In the genomic region with DNA sequence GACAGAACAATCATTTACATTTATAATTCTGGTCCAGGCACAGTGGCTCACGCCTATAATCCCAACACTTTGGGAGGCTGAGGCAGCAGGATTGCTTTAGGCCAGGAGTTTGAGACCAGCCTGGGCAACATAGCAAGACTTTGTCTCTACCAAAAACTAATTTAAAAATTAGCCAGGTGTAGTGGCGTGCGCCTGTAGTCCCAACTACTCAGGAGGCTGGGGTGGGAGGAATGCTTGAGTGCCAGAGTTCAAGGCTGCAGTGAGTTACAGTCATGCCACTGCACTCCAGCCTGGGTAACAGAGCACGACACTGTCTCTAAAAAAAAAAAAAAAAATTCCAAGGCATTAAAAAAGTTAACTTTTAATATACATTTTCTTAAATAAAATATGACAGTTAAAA, we compare ENCODE assay signal across 1 cellular context.
TF ChIP-seq lines count a peak whose summit lies in the region.

No MANE protein-coding gene starts in this region.

TF ChIP-seq in HepG2, 621 proteins besides CTCF, POLR2A, EP300 and RAD21 (continued from another document and continues in another):
- TF ChIP-seq HMGXB3 (CRISPR knock-in tag; IDR thresholded peaks at IDR 0.05; ENCODE audit: borderline replicate concordance) (no peak), ZNF543 (CRISPR knock-in tag; IDR thresholded peaks at IDR 0.05) (no peak), PPARG (CRISPR knock-in tag; conservative IDR thresholded peaks at IDR 0.05) (peak; percentile 64; the same call in 1 of the 2 replicates), FOXA3 (CRISPR knock-in tag; IDR thresholded peaks at IDR 0.05) (no peak; the same call in 1 of the 2 replicates), RBM39 (IDR thresholded peaks at IDR 0.05; ENCODE audit: low read depth, low read length, poor library complexity, severe bottlenecking) (no peak), SRF (IDR thresholded peaks at IDR 0.05; ENCODE audit: low read depth, low read length) (no peak), BCL6 (CRISPR knock-in tag; IDR thresholded peaks at IDR 0.05) (peak; percentile 22; the same call in 1 of the 2 replicates), ZNF30 (CRISPR knock-in tag; IDR thresholded peaks at IDR 0.05) (no peak), ZNF335 (CRISPR knock-in tag; IDR thresholded peaks at IDR 0.05) (no peak), ZNF746 (CRISPR knock-in tag; IDR thresholded peaks at IDR 0.05) (no peak), ZNF10 (CRISPR knock-in tag; IDR thresholded peaks at IDR 0.05; ENCODE audit: borderline replicate concordance, low read depth) (no peak), CHCHD3 (CRISPR knock-in tag; IDR thresholded peaks at IDR 0.05) (no peak), ZBTB8A (CRISPR knock-in tag; IDR thresholded peaks at IDR 0.05; ENCODE audit: borderline replicate concordance, low read depth) (no peak), DMAP1 (CRISPR knock-in tag; IDR thresholded peaks at IDR 0.05) (no peak), GABPB1 (CRISPR knock-in tag; IDR thresholded peaks at IDR 0.05) (no peak), ZNF20 (CRISPR knock-in tag; IDR thresholded peaks at IDR 0.05) (no peak), CBFB (CRISPR knock-in tag; IDR thresholded peaks at IDR 0.05) (no peak), ADNP (CRISPR knock-in tag; IDR thresholded peaks at IDR 0.05) (peak; percentile 75; the same call in 1 of the 2 replicates), KDM1A (CRISPR knock-in tag; IDR thresholded peaks at IDR 0.05) (no peak), ZNF3 (CRISPR knock-in tag; IDR thresholded peaks at IDR 0.05) (no peak), ATRX (CRISPR knock-in tag; IDR thresholded peaks at IDR 0.05; ENCODE audit: borderline replicate concordance) (no peak), NFE2L2 (IDR thresholded peaks at IDR 0.05; ENCODE audit: low read length) (no peak), ZFP91 (CRISPR knock-in tag; IDR thresholded peaks at IDR 0.05; ENCODE audit: borderline replicate concordance) (no peak), MIXL1 (CRISPR knock-in tag; IDR thresholded peaks at IDR 0.05) (no peak), HOXA5 (CRISPR knock-in tag; IDR thresholded peaks at IDR 0.05) (no peak)
- TF ChIP-seq, protein P1, sequence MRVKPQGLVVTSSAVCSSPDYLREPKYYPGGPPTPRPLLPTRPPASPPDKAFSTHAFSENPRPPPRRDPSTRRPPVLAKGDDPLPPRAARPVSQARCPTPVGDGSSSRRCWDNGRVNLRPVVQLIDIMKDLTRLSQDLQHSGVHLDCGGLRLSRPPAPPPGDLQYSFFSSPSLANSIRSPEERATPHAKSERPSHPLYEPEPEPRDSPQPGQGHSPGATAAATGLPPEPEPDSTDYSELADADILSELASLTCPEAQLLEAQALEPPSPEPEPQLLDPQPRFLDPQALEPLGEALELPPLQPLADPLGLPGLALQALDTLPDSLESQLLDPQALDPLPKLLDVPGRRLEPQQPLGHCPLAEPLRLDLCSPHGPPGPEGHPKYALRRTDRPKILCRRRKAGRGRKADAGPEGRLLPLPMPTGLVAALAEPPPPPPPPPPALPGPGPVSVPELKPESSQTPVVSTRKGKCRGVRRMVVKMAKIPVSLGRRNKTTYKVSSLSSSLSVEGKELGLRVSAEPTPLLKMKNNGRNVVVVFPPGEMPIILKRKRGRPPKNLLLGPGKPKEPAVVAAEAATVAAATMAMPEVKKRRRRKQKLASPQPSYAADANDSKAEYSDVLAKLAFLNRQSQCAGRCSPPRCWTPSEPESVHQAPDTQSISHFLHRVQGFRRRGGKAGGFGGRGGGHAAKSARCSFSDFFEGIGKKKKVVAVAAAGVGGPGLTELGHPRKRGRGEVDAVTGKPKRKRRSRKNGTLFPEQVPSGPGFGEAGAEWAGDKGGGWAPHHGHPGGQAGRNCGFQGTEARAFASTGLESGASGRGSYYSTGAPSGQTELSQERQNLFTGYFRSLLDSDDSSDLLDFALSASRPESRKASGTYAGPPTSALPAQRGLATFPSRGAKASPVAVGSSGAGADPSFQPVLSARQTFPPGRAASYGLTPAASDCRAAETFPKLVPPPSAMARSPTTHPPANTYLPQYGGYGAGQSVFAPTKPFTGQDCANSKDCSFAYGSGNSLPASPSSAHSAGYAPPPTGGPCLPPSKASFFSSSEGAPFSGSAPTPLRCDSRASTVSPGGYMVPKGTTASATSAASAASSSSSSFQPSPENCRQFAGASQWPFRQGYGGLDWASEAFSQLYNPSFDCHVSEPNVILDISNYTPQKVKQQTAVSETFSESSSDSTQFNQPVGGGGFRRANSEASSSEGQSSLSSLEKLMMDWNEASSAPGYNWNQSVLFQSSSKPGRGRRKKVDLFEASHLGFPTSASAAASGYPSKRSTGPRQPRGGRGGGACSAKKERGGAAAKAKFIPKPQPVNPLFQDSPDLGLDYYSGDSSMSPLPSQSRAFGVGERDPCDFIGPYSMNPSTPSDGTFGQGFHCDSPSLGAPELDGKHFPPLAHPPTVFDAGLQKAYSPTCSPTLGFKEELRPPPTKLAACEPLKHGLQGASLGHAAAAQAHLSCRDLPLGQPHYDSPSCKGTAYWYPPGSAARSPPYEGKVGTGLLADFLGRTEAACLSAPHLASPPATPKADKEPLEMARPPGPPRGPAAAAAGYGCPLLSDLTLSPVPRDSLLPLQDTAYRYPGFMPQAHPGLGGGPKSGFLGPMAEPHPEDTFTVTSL (CRISPR knock-in tag; IDR thresholded peaks at IDR 0.05; ENCODE audit: borderline replicate concordance) = peak; percentile 40; the same call in 1 of the 2 replicates
- TF ChIP-seq, protein P2, sequence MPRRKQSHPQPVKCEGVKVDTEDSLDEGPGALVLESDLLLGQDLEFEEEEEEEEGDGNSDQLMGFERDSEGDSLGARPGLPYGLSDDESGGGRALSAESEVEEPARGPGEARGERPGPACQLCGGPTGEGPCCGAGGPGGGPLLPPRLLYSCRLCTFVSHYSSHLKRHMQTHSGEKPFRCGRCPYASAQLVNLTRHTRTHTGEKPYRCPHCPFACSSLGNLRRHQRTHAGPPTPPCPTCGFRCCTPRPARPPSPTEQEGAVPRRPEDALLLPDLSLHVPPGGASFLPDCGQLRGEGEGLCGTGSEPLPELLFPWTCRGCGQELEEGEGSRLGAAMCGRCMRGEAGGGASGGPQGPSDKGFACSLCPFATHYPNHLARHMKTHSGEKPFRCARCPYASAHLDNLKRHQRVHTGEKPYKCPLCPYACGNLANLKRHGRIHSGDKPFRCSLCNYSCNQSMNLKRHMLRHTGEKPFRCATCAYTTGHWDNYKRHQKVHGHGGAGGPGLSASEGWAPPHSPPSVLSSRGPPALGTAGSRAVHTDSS (CRISPR knock-in tag; conservative IDR thresholded peaks at IDR 0.05) = no peak
- TF ChIP-seq, protein P3, sequence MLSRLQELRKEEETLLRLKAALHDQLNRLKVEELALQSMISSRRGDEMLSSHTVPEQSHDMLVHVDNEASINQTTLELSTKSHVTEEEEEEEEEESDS (CRISPR knock-in tag; IDR thresholded peaks at IDR 0.05; ENCODE audit: borderline replicate concordance) = no peak
- TF ChIP-seq, protein P4, sequence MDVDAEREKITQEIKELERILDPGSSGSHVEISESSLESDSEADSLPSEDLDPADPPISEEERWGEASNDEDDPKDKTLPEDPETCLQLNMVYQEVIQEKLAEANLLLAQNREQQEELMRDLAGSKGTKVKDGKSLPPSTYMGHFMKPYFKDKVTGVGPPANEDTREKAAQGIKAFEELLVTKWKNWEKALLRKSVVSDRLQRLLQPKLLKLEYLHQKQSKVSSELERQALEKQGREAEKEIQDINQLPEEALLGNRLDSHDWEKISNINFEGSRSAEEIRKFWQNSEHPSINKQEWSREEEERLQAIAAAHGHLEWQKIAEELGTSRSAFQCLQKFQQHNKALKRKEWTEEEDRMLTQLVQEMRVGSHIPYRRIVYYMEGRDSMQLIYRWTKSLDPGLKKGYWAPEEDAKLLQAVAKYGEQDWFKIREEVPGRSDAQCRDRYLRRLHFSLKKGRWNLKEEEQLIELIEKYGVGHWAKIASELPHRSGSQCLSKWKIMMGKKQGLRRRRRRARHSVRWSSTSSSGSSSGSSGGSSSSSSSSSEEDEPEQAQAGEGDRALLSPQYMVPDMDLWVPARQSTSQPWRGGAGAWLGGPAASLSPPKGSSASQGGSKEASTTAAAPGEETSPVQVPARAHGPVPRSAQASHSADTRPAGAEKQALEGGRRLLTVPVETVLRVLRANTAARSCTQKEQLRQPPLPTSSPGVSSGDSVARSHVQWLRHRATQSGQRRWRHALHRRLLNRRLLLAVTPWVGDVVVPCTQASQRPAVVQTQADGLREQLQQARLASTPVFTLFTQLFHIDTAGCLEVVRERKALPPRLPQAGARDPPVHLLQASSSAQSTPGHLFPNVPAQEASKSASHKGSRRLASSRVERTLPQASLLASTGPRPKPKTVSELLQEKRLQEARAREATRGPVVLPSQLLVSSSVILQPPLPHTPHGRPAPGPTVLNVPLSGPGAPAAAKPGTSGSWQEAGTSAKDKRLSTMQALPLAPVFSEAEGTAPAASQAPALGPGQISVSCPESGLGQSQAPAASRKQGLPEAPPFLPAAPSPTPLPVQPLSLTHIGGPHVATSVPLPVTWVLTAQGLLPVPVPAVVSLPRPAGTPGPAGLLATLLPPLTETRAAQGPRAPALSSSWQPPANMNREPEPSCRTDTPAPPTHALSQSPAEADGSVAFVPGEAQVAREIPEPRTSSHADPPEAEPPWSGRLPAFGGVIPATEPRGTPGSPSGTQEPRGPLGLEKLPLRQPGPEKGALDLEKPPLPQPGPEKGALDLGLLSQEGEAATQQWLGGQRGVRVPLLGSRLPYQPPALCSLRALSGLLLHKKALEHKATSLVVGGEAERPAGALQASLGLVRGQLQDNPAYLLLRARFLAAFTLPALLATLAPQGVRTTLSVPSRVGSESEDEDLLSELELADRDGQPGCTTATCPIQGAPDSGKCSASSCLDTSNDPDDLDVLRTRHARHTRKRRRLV (CRISPR knock-in tag; IDR thresholded peaks at IDR 0.05) = no peak
- TF ChIP-seq, protein P5, sequence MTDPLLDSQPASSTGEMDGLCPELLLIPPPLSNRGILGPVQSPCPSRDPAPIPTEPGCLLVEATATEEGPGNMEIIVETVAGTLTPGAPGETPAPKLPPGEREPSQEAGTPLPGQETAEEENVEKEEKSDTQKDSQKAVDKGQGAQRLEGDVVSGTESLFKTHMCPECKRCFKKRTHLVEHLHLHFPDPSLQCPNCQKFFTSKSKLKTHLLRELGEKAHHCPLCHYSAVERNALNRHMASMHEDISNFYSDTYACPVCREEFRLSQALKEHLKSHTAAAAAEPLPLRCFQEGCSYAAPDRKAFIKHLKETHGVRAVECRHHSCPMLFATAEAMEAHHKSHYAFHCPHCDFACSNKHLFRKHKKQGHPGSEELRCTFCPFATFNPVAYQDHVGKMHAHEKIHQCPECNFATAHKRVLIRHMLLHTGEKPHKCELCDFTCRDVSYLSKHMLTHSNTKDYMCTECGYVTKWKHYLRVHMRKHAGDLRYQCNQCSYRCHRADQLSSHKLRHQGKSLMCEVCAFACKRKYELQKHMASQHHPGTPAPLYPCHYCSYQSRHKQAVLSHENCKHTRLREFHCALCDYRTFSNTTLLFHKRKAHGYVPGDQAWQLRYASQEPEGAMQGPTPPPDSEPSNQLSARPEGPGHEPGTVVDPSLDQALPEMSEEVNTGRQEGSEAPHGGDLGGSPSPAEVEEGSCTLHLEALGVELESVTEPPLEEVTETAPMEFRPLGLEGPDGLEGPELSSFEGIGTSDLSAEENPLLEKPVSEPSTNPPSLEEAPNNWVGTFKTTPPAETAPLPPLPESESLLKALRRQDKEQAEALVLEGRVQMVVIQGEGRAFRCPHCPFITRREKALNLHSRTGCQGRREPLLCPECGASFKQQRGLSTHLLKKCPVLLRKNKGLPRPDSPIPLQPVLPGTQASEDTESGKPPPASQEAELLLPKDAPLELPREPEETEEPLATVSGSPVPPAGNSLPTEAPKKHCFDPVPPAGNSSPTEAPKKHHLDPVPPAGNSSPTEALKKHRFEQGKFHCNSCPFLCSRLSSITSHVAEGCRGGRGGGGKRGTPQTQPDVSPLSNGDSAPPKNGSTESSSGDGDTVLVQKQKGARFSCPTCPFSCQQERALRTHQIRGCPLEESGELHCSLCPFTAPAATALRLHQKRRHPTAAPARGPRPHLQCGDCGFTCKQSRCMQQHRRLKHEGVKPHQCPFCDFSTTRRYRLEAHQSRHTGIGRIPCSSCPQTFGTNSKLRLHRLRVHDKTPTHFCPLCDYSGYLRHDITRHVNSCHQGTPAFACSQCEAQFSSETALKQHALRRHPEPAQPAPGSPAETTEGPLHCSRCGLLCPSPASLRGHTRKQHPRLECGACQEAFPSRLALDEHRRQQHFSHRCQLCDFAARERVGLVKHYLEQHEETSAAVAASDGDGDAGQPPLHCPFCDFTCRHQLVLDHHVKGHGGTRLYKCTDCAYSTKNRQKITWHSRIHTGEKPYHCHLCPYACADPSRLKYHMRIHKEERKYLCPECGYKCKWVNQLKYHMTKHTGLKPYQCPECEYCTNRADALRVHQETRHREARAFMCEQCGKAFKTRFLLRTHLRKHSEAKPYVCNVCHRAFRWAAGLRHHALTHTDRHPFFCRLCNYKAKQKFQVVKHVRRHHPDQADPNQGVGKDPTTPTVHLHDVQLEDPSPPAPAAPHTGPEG (CRISPR knock-in tag; IDR thresholded peaks at IDR 0.05) = no peak
